Comparison of ENCODE assay signal across 1 cellular context in genomic region chr1:101261629-101262028, GRCh38.
TF ChIP-seq lines count a peak whose summit lies in the region.

No MANE protein-coding gene starts in this region.

TF ChIP-seq in endothelial cell of umbilical vein, 7 proteins besides CTCF, POLR2A, EP300 and RAD21:
- TF ChIP-seq POLR2AphosphoS5 (IDR thresholded peaks at IDR 0.05; ENCODE audit: insufficient read depth, low read depth, low read length) (no peak), MYC (IDR thresholded peaks at IDR 0.05; ENCODE audit: low read depth, low read length) (no peak), JUN (IDR thresholded peaks at IDR 0.05; ENCODE audit: borderline replicate concordance, insufficient read depth, insufficient read length, low read depth) (no peak), GATA2 (IDR thresholded peaks at IDR 0.05; ENCODE audit: insufficient read depth, insufficient read length, low read depth, low read length) (no peak), FOS (IDR thresholded peaks at IDR 0.05; ENCODE audit: borderline replicate concordance, insufficient read depth, low read length) (peak; percentile 52), MAX (IDR thresholded peaks at IDR 0.05; ENCODE audit: insufficient read depth, insufficient read length) (no peak)
